Comparison of ENCODE assay signal across 29 cellular contexts in genomic region chr4:38360201-38360600, GRCh38.
"Had no signal": no experiment of that assay in that cellular context is flagged by ENCODE, and none has a peak within 500 bp of the region (broad histone marks: within the 10 kb centered on the region; RNA-seq: fewer than 3 reads in every experiment).

No MANE protein-coding gene starts in this region.

- H3K4me1 ChIP-seq: body of pancreas, colonic mucosa, foreskin keratinocyte, gastrocnemius medialis had no signal

- H3K27me3 ChIP-seq: body of pancreas, cardiac muscle cell, colonic mucosa, gastrocnemius medialis, heart left ventricle had no signal

- H3K36me3 ChIP-seq: cardiac muscle cell, colonic mucosa, gastrocnemius medialis, heart left ventricle, WERI-Rb-1 had no signal

- H3K9me3 ChIP-seq: body of pancreas, colonic mucosa, gastrocnemius medialis, heart left ventricle had no signal

- H3K4me3 ChIP-seq: body of pancreas, cardiac muscle cell, colonic mucosa, gastrocnemius medialis, heart left ventricle had no signal

- H3K27ac ChIP-seq: body of pancreas, cardiac muscle cell, colonic mucosa, foreskin keratinocyte, gastrocnemius medialis, heart left ventricle, WERI-Rb-1 had no signal

- DNase-seq: activated B cell treated with CpG ODN at 0.5 μM for 24 hours; activated CD4-positive, alpha-beta memory T cell treated with anti-CD3 and anti-CD28 coated beads, Interleukin-2, amount 10 ng/mL, durations not matched to agents 7 days and 5 days; activated CD4-positive, alpha-beta T cell treated with anti-CD3 and anti-CD28 coated beads for 36 hours; activated CD4-positive, alpha-beta T cell treated with anti-CD3 and anti-CD28 coated beads, Interleukin-2, amount 10 ng/mL, durations not matched to agents 24 days and 14 days; activated CD8-positive, alpha-beta memory T cell treated with anti-CD3 and anti-CD28 coated beads, Interleukin-2, amount 50 U/mL, for 48 hours; activated gamma-delta T cell treated with Interleukin-2 at 50 U/mL for 16 hours; activated naive CD4-positive, alpha-beta T cell treated with anti-CD3 and anti-CD28 coated beads, Interleukin-2, amount 50 U/mL, for 16 hours; activated naive CD4-positive, alpha-beta T cell treated with Interleukin-2 at 50 U/mL for 16 hours; activated T-cell treated with anti-CD3 and anti-CD28 coated beads for 4 hours; activated T-cell treated with anti-CD3 and anti-CD28 coated beads, Interleukin-2, amount 50 U/mL, for 24 hours; activated T-cell treated with anti-CD3 and anti-CD28 coated beads, Interleukin-2, amount 50 U/mL, for 72 hours; amniotic stem cell; body of pancreas; central memory CD4-positive, alpha-beta T cell; cerebellar nuclear complex; colonic mucosa; effector memory CD4-positive, alpha-beta T cell; endodermal cell; foreskin keratinocyte; gastrocnemius medialis; glutamatergic neuron; heart left ventricle; T-helper 1 cell; T-helper 17 cell; T1000; WERI-Rb-1 had no signal

- ATAC-seq: activated CD4-positive, alpha-beta T cell treated with anti-CD3 and anti-CD28 coated beads for 36 hours; activated CD4-positive, CD25-positive, alpha-beta regulatory T cell treated with anti-CD3 and anti-CD28 coated beads, Interleukin-2, amount 50 U/mL, for 24 hours; activated T-cell treated with anti-CD3 and anti-CD28 coated beads, Interleukin-2, amount 50 U/mL, for 72 hours; body of pancreas; esophagus mucosa; foreskin keratinocyte; gastrocnemius medialis; heart left ventricle; T-helper 17 cell had no signal
